Comparison of ENCODE assay signal across 18 cellular contexts in the genomic region with DNA sequence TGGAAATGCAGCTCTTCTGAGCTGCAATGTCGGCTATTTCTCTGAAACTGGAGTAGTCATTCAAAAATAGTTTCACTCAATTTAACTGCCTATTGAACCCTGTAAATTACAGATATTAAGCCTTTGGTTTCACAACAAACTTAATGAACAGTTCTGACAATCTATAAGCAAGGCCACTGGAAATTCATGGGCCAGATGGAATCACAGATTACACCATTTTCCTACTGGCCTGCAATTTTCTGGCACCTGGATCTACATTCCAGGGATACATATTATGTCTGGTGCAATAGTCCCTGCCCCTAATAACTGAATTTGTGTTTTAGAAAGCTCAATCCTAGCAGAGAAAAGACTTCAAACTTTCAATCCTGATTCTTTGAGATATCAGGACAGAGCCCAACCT.
"Had no signal": no experiment of that assay in that cellular context is flagged by ENCODE, and none has a peak within 500 bp of the region (broad histone marks: within the 10 kb centered on the region; RNA-seq: fewer than 3 reads in every experiment).

No MANE protein-coding gene starts in this region.

- ATAC-seq: gastrocnemius medialis, left lobe of liver, psoas muscle, right lobe of liver had no signal

- H3K36me3 Mint-ChIP-seq: brain had no signal

- H3K9me3 Mint-ChIP-seq: central memory CD8-positive, alpha-beta T cell had no signal

- H3K4me3 Mint-ChIP-seq: brain; central memory CD8-positive, alpha-beta T cell; nephron progenitor cell; T-helper 17 cell had no signal

- H3K27me3 Mint-ChIP-seq: central memory CD8-positive, alpha-beta T cell had no signal

- H3K27ac Mint-ChIP-seq: nephron progenitor cell, T-helper 17 cell had no signal

- DNase-seq: activated CD4-positive, alpha-beta T cell treated with anti-CD3 and anti-CD28 coated beads, Interleukin-2, amount 50 U/mL, for 48 hours; activated CD4-positive, CD25-positive, alpha-beta regulatory T cell; activated gamma-delta T cell treated with Interleukin-2 at 50 U/mL for 16 hours; amygdala; cortex of kidney; effector CD8-positive, alpha-beta T cell; gastrocnemius medialis; islet precursor cell; mammary epithelial cell; nephron progenitor cell; psoas muscle; right lobe of liver; stimulated activated CD4-positive, alpha-beta T cell treated with anti-CD3 and anti-CD28 coated beads, Interleukin-2, amount 100 ng/mL, for 24 hours; T-helper 17 cell; upper lobe of left lung had no signal

- H3K4me1 Mint-ChIP-seq: nephron progenitor cell had no signal

- H3K27ac ChIP-seq: gastrocnemius medialis, psoas muscle, right lobe of liver, upper lobe of left lung had no signal

- H3K4me3 ChIP-seq: gastrocnemius medialis, psoas muscle, right lobe of liver, upper lobe of left lung had no signal

- H3K4me1 ChIP-seq: gastrocnemius medialis, psoas muscle, right lobe of liver, upper lobe of left lung had no signal

- H3K36me3 ChIP-seq: gastrocnemius medialis, right lobe of liver, upper lobe of left lung had no signal

- H3K27me3 ChIP-seq: gastrocnemius medialis, right lobe of liver, upper lobe of left lung had no signal
